Comparison of ENCODE assay signal across 1 cellular context in the genomic region with DNA sequence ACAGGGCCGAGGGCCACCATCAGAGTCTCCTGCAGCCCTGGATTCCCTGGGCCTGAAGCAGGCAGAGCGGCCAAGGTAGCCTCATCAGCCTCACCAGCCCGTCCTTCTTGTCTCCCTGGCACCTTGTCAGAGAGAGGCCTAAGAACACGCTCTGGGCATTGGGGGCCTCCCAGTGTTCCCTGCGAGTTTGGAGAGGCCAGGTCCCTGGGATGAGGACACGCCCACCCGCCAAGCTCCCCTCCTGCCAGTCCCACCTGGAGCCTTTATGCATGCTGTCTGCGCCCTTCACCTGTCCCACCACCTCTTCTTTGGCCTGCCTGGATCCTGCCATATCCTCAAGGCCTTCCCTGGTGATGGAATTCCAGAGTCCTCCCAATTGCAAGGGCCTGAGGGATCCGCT.
TF ChIP-seq lines count a peak whose summit lies in the region.

No MANE protein-coding gene starts in this region.

TF ChIP-seq in H1, 55 proteins besides CTCF, POLR2A, EP300 and RAD21 (continued from another document):
- no peak for TF ChIP-seq GTF2F1 (IDR thresholded peaks at IDR 0.05; ENCODE audit: borderline replicate concordance, low read depth, low read length)
- TF ChIP-seq FOSL1 (IDR thresholded peaks at IDR 0.05; ENCODE audit: insufficient read depth, low read depth, low read length): no peak
- TF ChIP-seq TAF7 (optimal IDR thresholded peaks at IDR 0.05; ENCODE audit: borderline replicate concordance, low read depth, low read length): no peak
- no peak for TF ChIP-seq RBBP5 (IDR thresholded peaks at IDR 0.05; ENCODE audit: borderline replicate concordance, low read depth, low read length)
- TF ChIP-seq TAF1 (IDR thresholded peaks at IDR 0.05; ENCODE audit: low read depth, low read length): no peak
- TF ChIP-seq ZNF274 (IDR thresholded peaks at IDR 0.05; ENCODE audit: borderline replicate concordance, extremely low read depth, low read length): no peak
- no peak for TF ChIP-seq CBX5 (IDR thresholded peaks at IDR 0.05; ENCODE audit: low read depth, low read length)
- TF ChIP-seq JUND (IDR thresholded peaks at IDR 0.05; ENCODE audit: low read length): no peak
- TF ChIP-seq KDM5A (IDR thresholded peaks at IDR 0.05; ENCODE audit: low read length): no peak
- TF ChIP-seq SP2 (IDR thresholded peaks at IDR 0.05; ENCODE audit: low read length): no peak
- no peak for TF ChIP-seq CREB1 (IDR thresholded peaks at IDR 0.05)
- TF ChIP-seq NRF1 (IDR thresholded peaks at IDR 0.05; ENCODE audit: low read depth, low read length): no peak
- no peak for TF ChIP-seq POLR2AphosphoS5 (IDR thresholded peaks at IDR 0.05; ENCODE audit: low read depth, low read length)
- TF ChIP-seq EZH2 (IDR thresholded peaks at IDR 0.05; ENCODE audit: low read depth, low read length, severe bottlenecking): no peak
- TF ChIP-seq POU5F1 (IDR thresholded peaks at IDR 0.05; ENCODE audit: low read depth, low read length): no peak
- no peak for TF ChIP-seq MAFK (IDR thresholded peaks at IDR 0.05; ENCODE audit: low read depth, low read length)
- no peak for TF ChIP-seq RXRA (IDR thresholded peaks at IDR 0.05; ENCODE audit: insufficient read depth, low read depth, low read length)
